In genomic region chr11:16834384-16834783, GRCh38 we compare ENCODE assay signal across 24 cellular contexts.
DNase-seq lines count a peak whose midpoint lies in the region; ATAC-seq and TF ChIP-seq lines count a peak whose summit lies in the region.
"Had no signal": no experiment of that assay in that cellular context is flagged by ENCODE, and none has a peak within 500 bp of the region (broad histone marks: within the 10 kb centered on the region; RNA-seq: fewer than 3 reads in every experiment).

No MANE protein-coding gene starts in this region.

- no peaks in the 10 kb centered on the region for H3K9me3 Mint-ChIP-seq in activated T-cell treated with anti-CD3 and anti-CD28 coated beads, Interleukin-2, amount 50 U/mL, for 72 hours
- no peaks in the 10 kb centered on the region for H3K9me3 Mint-ChIP-seq in stimulated activated naive CD8-positive, alpha-beta T cell treated with anti-CD3 and anti-CD28 coated beads, Interleukin-15, amount 100 ng/mL, for 72 hours
- H3K9me3 Mint-ChIP-seq in neural progenitor cell, result no peaks in the 10 kb centered on the region
- H3K9me3 Mint-ChIP-seq: CD14-positive monocyte; CD4-positive, alpha-beta T cell; CD8-positive, alpha-beta memory T cell had no signal

- no peak overlapping the region for H3K4me3 ChIP-seq in neural progenitor cell
- H3K4me3 ChIP-seq: A549; BLaER1 treated with 17β-estradiol and CSF1 and Interleukin-3, amounts not matched to agents 10 nM and 100 nM; GM12878; GM23248 had no signal

- peaks cover 13% of the 10 kb centered on the region for H3K4me1 Mint-ChIP-seq in activated T-cell treated with anti-CD3 and anti-CD28 coated beads, Interleukin-2, amount 50 U/mL, for 72 hours (ENCODE audit: low read depth)
- peaks cover 7% of the 10 kb centered on the region for H3K4me1 Mint-ChIP-seq in stimulated activated naive CD8-positive, alpha-beta T cell treated with anti-CD3 and anti-CD28 coated beads, Interleukin-15, amount 100 ng/mL, for 72 hours
- H3K4me1 Mint-ChIP-seq in neural progenitor cell, result peaks cover 14% of the 10 kb centered on the region
- H3K4me1 Mint-ChIP-seq: CD14-positive monocyte; CD8-positive, alpha-beta memory T cell had no signal

- H3K4me2 ChIP-seq in neural progenitor cell, result no peak overlapping the region
- H3K4me2 ChIP-seq: A549; BLaER1 treated with 17β-estradiol and CSF1 and Interleukin-3, amounts not matched to agents 10 nM and 100 nM had no signal

- H4K20me1 ChIP-seq in neural progenitor cell (ENCODE audit: low read depth), result no peaks in the 10 kb centered on the region
- H4K20me1 ChIP-seq: BLaER1 treated with 17β-estradiol and CSF1 and Interleukin-3, amounts not matched to agents 10 nM and 100 nM had no signal

- no peaks in the 10 kb centered on the region for H3K27me3 ChIP-seq in neural progenitor cell
- H3K27me3 ChIP-seq: BE2C; BLaER1 treated with 17β-estradiol and CSF1 and Interleukin-3, amounts not matched to agents 10 nM and 100 nM had no signal

- peak; percentile 49 to 58 for ATAC-seq in activated T-cell treated with anti-CD3 and anti-CD28 coated beads, Interleukin-2, amount 50 U/mL, for 72 hours (replicated peaks in 1 of 2)
- peak; percentile 23 for ATAC-seq in stimulated activated naive CD8-positive, alpha-beta T cell treated with anti-CD3 and anti-CD28 coated beads, Interleukin-15, Interleukin-2, amounts not matched to agents 100 U/mL and 50 U/mL, for 24 hours
- ATAC-seq in stimulated activated naive CD8-positive, alpha-beta T cell treated with anti-CD3 and anti-CD28 coated beads, Interleukin-15, amount 100 ng/mL, for 72 hours, result no peak
- ATAC-seq: A549, GM12878 had no signal

- peaks cover 21% of the 10 kb centered on the region for H3K4me1 ChIP-seq in neural progenitor cell
- H3K4me1 ChIP-seq: A549, BE2C had no signal

- H3K9me3 ChIP-seq in neural progenitor cell (ENCODE audit: low read depth), result no peaks in the 10 kb centered on the region
- H3K9me3 ChIP-seq: A549; BE2C; BLaER1 treated with 17β-estradiol and CSF1 and Interleukin-3, amounts not matched to agents 10 nM and 100 nM had no signal

- no peaks in the 10 kb centered on the region for H3K36me3 ChIP-seq in neural progenitor cell
- H3K36me3 ChIP-seq: BE2C; BLaER1 treated with 17β-estradiol and CSF1 and Interleukin-3, amounts not matched to agents 10 nM and 100 nM had no signal

- H3K9ac ChIP-seq in neural progenitor cell, result no peak overlapping the region
- H3K9ac ChIP-seq: BLaER1 treated with 17β-estradiol and CSF1 and Interleukin-3, amounts not matched to agents 10 nM and 100 nM; GM23248 had no signal

- H3K27ac ChIP-seq in neural progenitor cell, result peak overlapping the region; percentile 58
- H3K27ac ChIP-seq: A549; BLaER1 treated with 17β-estradiol and CSF1 and Interleukin-3, amounts not matched to agents 10 nM and 100 nM; GM23248 had no signal

- no peak for TF ChIP-seq CTCF in neural progenitor cell (IDR thresholded peaks at IDR 0.05)

- H3K27me3 Mint-ChIP-seq in activated T-cell treated with anti-CD3 and anti-CD28 coated beads, Interleukin-2, amount 50 U/mL, for 72 hours (ENCODE audit: low read depth), result no peaks in the 10 kb centered on the region
- H3K27me3 Mint-ChIP-seq in stimulated activated naive CD8-positive, alpha-beta T cell treated with anti-CD3 and anti-CD28 coated beads, Interleukin-15, amount 100 ng/mL, for 72 hours, result no peaks in the 10 kb centered on the region
- no peaks in the 10 kb centered on the region for H3K27me3 Mint-ChIP-seq in neural progenitor cell (ENCODE audit: insufficient read depth, low read depth)
- H3K27me3 Mint-ChIP-seq: CD4-positive, alpha-beta T cell had no signal

- H3K36me3 Mint-ChIP-seq in activated T-cell treated with anti-CD3 and anti-CD28 coated beads, Interleukin-2, amount 50 U/mL, for 72 hours (ENCODE audit: insufficient read depth in 2 of 2), result peaks cover 0 to 2% of the 10 kb centered on the region in 2 donors
- H3K36me3 Mint-ChIP-seq in neural progenitor cell, result peaks cover 15% of the 10 kb centered on the region
- H3K36me3 Mint-ChIP-seq: CD14-positive monocyte; CD8-positive, alpha-beta memory T cell had no signal

- DNase-seq in activated T-cell treated with anti-CD3 and anti-CD28 coated beads, Interleukin-2, amount 50 U/mL, for 72 hours, result no peak
- DNase-seq in activated T-cell treated with anti-CD3 and anti-CD28 coated beads for 4 hours (no peak), neural progenitor cell (ENCODE audit: low spot score) (no peak), NCI-H1436 treated with DMSO at 0.1 percent for 48 hours (lab: John Stamatoyannopoulos, UW) (no peak), superior temporal gyrus (ENCODE audit: extremely low spot score) (no peak)
- DNase-seq in stimulated activated naive CD8-positive, alpha-beta T cell treated with anti-CD3 and anti-CD28 coated beads, Interleukin-15, Interleukin-2, amounts not matched to agents 100 U/mL and 50 U/mL, for 24 hours, result no peak
- DNase-seq in stimulated activated naive CD8-positive, alpha-beta T cell treated with anti-CD3 and anti-CD28 coated beads, Interleukin-15, amount 100 ng/mL, for 72 hours, result no peak
- DNase-seq: 8988T; ACHN; AML-193; BE2C; CD4-positive, alpha-beta T cell; CD8-positive, alpha-beta memory T cell; DMS 273 treated with DMSO at 0.1 percent for 48 hours; DMS79; EL; GDM1; GM23248; H7; HCEC 1CT had no signal

- H3K27ac Mint-ChIP-seq in activated T-cell treated with anti-CD3 and anti-CD28 coated beads, Interleukin-2, amount 50 U/mL, for 72 hours, result no peak overlapping the region
- peak overlapping the region in 1 of 2 donors; percentile 81 for H3K27ac Mint-ChIP-seq in stimulated activated naive CD8-positive, alpha-beta T cell treated with anti-CD3 and anti-CD28 coated beads, Interleukin-15, amount 100 ng/mL, for 72 hours
- no peak overlapping the region for H3K27ac Mint-ChIP-seq in neural progenitor cell
- H3K27ac Mint-ChIP-seq: CD14-positive monocyte; CD4-positive, alpha-beta T cell had no signal

- peak overlapping the region in 1 of 2 donors; percentile 8 for H3K4me3 Mint-ChIP-seq in activated T-cell treated with anti-CD3 and anti-CD28 coated beads, Interleukin-2, amount 50 U/mL, for 72 hours
- H3K4me3 Mint-ChIP-seq in stimulated activated naive CD8-positive, alpha-beta T cell treated with anti-CD3 and anti-CD28 coated beads, Interleukin-15, amount 100 ng/mL, for 72 hours, result no peak overlapping the region
- no peak overlapping the region for H3K4me3 Mint-ChIP-seq in neural progenitor cell
- H3K4me3 Mint-ChIP-seq: CD14-positive monocyte; CD4-positive, alpha-beta T cell; CD8-positive, alpha-beta memory T cell had no signal

- H3K79me2 ChIP-seq in neural progenitor cell (ENCODE audit: low read depth), result no peaks in the 10 kb centered on the region

- peaks cover 29% of the 10 kb centered on the region for H3F3A ChIP-seq in neural progenitor cell (ENCODE audit: low read depth)

- no peak overlapping the region for H2AFZ ChIP-seq in neural progenitor cell (replicated peaks)
- H2AFZ ChIP-seq: GM23248 had no signal
